ENCODE assay signal across 22 cellular contexts in genomic region chr2:145626301-145626700, GRCh38.
"Had no signal": no experiment of that assay in that cellular context is flagged by ENCODE, and none has a peak within 500 bp of the region (broad histone marks: within the 10 kb centered on the region; RNA-seq: fewer than 3 reads in every experiment).

No MANE protein-coding gene starts in this region.

- H2AFZ ChIP-seq: parathyroid adenoma had no signal

- H3K9ac ChIP-seq: parathyroid adenoma had no signal

- H3K27ac ChIP-seq: heart left ventricle, parathyroid adenoma, prostate gland, sigmoid colon, skin epidermis, thoracic aorta, transverse colon had no signal

- H3K36me3 ChIP-seq: heart left ventricle, prostate gland, sigmoid colon, thoracic aorta, transverse colon had no signal

- H3K9me3 Mint-ChIP-seq: nephron progenitor cell; stimulated activated naive B cell treated with anti-CD40 and anti-IgM and Interleukin-4, amounts not matched to agents 10 μg/mL and 1 μg/mL and 100 μg/mL, for 72 hours; stimulated activated naive CD8-positive, alpha-beta T cell treated with anti-CD3 and anti-CD28 coated beads, Interleukin-15, amount 100 ng/mL, for 72 hours had no signal

- H3K27me3 Mint-ChIP-seq: naive thymus-derived CD4-positive, alpha-beta T cell; stimulated activated naive B cell treated with anti-CD40 and anti-IgM and Interleukin-4, amounts not matched to agents 10 μg/mL and 1 μg/mL and 100 μg/mL, for 72 hours; stimulated activated naive CD8-positive, alpha-beta T cell treated with anti-CD3 and anti-CD28 coated beads, Interleukin-15, amount 100 ng/mL, for 72 hours had no signal

- H3K4me1 ChIP-seq: heart left ventricle, parathyroid adenoma, prostate gland, sigmoid colon, transverse colon had no signal

- H3K36me3 Mint-ChIP-seq: naive thymus-derived CD4-positive, alpha-beta T cell; stimulated activated naive B cell treated with anti-CD40 and anti-IgM and Interleukin-4, amounts not matched to agents 10 μg/mL and 1 μg/mL and 100 μg/mL, for 72 hours had no signal

- H3K4me3 ChIP-seq: heart left ventricle, lung, prostate gland, sigmoid colon, skin epidermis, thoracic aorta, transverse colon had no signal

- H3K27ac Mint-ChIP-seq: naive thymus-derived CD4-positive, alpha-beta T cell; nephron progenitor cell; stimulated activated naive B cell treated with anti-CD40 and anti-IgM and Interleukin-4, amounts not matched to agents 10 μg/mL and 1 μg/mL and 100 μg/mL, for 72 hours; stimulated activated naive CD8-positive, alpha-beta T cell treated with anti-CD3 and anti-CD28 coated beads, Interleukin-15, amount 100 ng/mL, for 72 hours had no signal

- H3K27me3 ChIP-seq: heart left ventricle, sigmoid colon, transverse colon had no signal

- H3K4me1 Mint-ChIP-seq: naive thymus-derived CD4-positive, alpha-beta T cell; stimulated activated naive B cell treated with anti-CD40 and anti-IgM and Interleukin-4, amounts not matched to agents 10 μg/mL and 1 μg/mL and 100 μg/mL, for 72 hours; stimulated activated naive CD8-positive, alpha-beta T cell treated with anti-CD3 and anti-CD28 coated beads, Interleukin-15, amount 100 ng/mL, for 72 hours had no signal

- H3K4me3 Mint-ChIP-seq: naive thymus-derived CD4-positive, alpha-beta T cell; nephron progenitor cell; stimulated activated naive B cell treated with anti-CD40 and anti-IgM and Interleukin-4, amounts not matched to agents 10 μg/mL and 1 μg/mL and 100 μg/mL, for 72 hours; stimulated activated naive CD8-positive, alpha-beta T cell treated with anti-CD3 and anti-CD28 coated beads, Interleukin-15, amount 100 ng/mL, for 72 hours had no signal

- DNase-seq: central memory CD4-positive, alpha-beta T cell; cortex of kidney; erythroblast; heart left ventricle; hippocampal formation; left colon; left ventricle myocardium superior; mesendoderm; naive thymus-derived CD4-positive, alpha-beta T cell; nephron progenitor cell; sigmoid colon; stimulated activated CD4-positive, alpha-beta T cell treated with anti-CD3 and anti-CD28 coated beads, Interleukin-2, amount 100 ng/mL, for 24 hours; stimulated activated CD4-positive, alpha-beta T cell treated with anti-CD3 and anti-CD28 coated beads, Interleukin-4, amount 100 ng/mL, for 4 hours; stimulated activated naive B cell treated with anti-CD40 and anti-IgM and Interleukin-4, amounts not matched to agents 10 μg/mL and 1 μg/mL and 100 μg/mL, for 72 hours; stimulated activated naive CD8-positive, alpha-beta T cell treated with anti-CD3 and anti-CD28 coated beads, Interleukin-15, amount 100 ng/mL, for 72 hours; substantia nigra; transverse colon had no signal

- H3K79me2 ChIP-seq: parathyroid adenoma had no signal

- H3K9me3 ChIP-seq: heart left ventricle, prostate gland, sigmoid colon, thoracic aorta, transverse colon had no signal

- ATAC-seq: heart left ventricle; left colon; left ventricle myocardium superior; naive thymus-derived CD4-positive, alpha-beta T cell; stimulated activated naive B cell treated with anti-CD40 and anti-IgM and Interleukin-4, amounts not matched to agents 10 μg/mL and 1 μg/mL and 100 μg/mL, for 72 hours; stimulated activated naive CD8-positive, alpha-beta T cell treated with anti-CD3 and anti-CD28 coated beads, Interleukin-15, amount 100 ng/mL, for 72 hours had no signal
